In the genomic region with DNA sequence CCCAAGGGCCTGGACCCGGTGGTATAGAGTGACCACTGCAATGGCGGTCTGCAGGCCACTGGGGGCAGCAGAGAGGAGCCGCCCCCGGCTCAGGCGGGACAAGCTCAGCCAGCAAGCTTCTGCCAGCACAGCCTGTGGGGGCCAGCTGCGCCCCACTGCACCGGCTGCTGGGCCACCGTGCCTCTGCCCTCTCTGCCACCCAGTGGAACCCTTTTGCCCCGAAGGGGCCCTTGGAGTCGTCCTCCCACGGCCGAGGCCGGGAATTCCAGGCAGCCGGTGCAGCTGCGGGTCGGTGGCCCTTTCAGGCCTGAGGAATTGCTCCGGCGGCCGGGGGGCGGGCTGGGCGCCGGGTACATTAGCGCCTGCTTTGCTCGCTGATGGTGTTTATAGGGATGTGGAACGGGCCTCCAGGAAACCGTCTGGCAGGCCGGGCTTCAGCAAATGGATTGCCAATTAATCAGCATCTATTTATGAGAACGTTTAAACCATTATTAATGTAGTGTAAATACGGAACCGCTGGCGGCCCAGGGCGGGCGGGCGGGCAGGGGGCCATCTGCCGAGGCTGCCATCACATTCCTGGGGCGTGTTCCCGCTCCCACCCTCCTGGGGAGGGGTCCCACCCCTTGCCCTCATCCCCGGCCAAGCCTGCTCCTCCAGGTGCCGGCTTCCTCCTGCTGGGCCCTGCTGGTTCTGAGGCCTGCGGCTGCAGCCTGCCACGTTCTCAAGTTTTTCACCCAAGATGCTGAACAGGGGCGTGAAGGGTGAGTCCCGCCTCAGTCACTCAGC, we compare ENCODE assay signal across 8 cellular contexts.
DNase-seq lines count a peak whose midpoint lies in the region; ATAC-seq, FAIRE-seq and TF ChIP-seq lines count a peak whose summit lies in the region.

No MANE protein-coding gene starts in this region.

- no peak overlapping the region for H2AFZ ChIP-seq in neural cell (ENCODE audit: low read depth, low read length)

- H3K79me2 ChIP-seq in neural cell (replicated peaks; ENCODE audit: insufficient read depth, low read length) = no peaks in the 10 kb centered on the region

- H3K9ac ChIP-seq in neural cell (ENCODE audit: low read length) = no peak overlapping the region

- H3K9me2 ChIP-seq in neural cell (ENCODE audit: insufficient read depth, low read length) = no peaks in the 10 kb centered on the region

- H3F3A ChIP-seq in neural cell (ENCODE audit: insufficient read depth, low read length, poor library complexity, severe bottlenecking) = no peaks in the 10 kb centered on the region

- DNase-seq in NCI-H524 (lab: John Stamatoyannopoulos, UW) (peak; percentile 26 to 68), NCI-H524 treated with DMSO at 0.1 percent for 48 hours (lab: John Stamatoyannopoulos, UW) (no peak), NAMALWA (ENCODE audit: low spot score) (peak; percentile 35), fibroblast of the aortic adventitia (ENCODE audit: low read depth) (peak; percentile 29), urothelium cell line (ENCODE audit: low spot score) (peak; percentile 86)
- DNase-seq in activated CD8-positive, alpha-beta memory T cell treated with anti-CD3 and anti-CD28 coated beads for 24 hours = peak; percentile 76

- no peak for TF ChIP-seq RAD21 in neural cell (conservative IDR thresholded peaks at IDR 0.05)

- H3K27me3 ChIP-seq in neural cell (ENCODE audit: insufficient read depth, low read depth, low read length) = no peaks in the 10 kb centered on the region

- H4K20me1 ChIP-seq in neural cell (ENCODE audit: insufficient read depth) = no peaks in the 10 kb centered on the region

- no peak for TF ChIP-seq EP300 in neural cell (conservative IDR thresholded peaks at IDR 0.05; ENCODE audit: poor library complexity, severe bottlenecking)

- TF ChIP-seq CTCF in fibroblast of the aortic adventitia (IDR thresholded peaks at IDR 0.05; ENCODE audit: insufficient read depth, low read length) = peak; percentile 86
- peak; percentile 54 for TF ChIP-seq CTCF in neural cell (IDR thresholded peaks at IDR 0.05; ENCODE audit: poor library complexity, severe bottlenecking)

- H3K36me3 ChIP-seq in neural cell (ENCODE audit: insufficient read depth, low read length) = no peaks in the 10 kb centered on the region

- H3K4me3 ChIP-seq in fibroblast of the aortic adventitia (ENCODE audit: low read depth, low read length) = no peak overlapping the region
- no peak overlapping the region for H3K4me3 ChIP-seq in neural cell (ENCODE audit: low read length)

- H3K9me3 ChIP-seq in neural cell (ENCODE audit: low read length) = no peaks in the 10 kb centered on the region

- no peak overlapping the region for H3K4me2 ChIP-seq in neural cell (ENCODE audit: low read length)

- ATAC-seq in GM21381 (IDR thresholded peaks at IDR 0.05; ENCODE audit: unreplicated experiment) = no peak

- no peak for FAIRE-seq in urothelium cell line (lab: Jason Lieb, UNC)

- H3K27ac ChIP-seq in neural cell (ENCODE audit: low read length) = no peak overlapping the region

TF ChIP-seq in neural cell, 6 proteins besides CTCF, POLR2A, EP300 and RAD21:
- TF ChIP-seq TAF1 (IDR thresholded peaks at IDR 0.05; ENCODE audit: low read depth) = no peak
TF ChIP-seq in neural cell: peak in this region for 0.
